In genomic region chr4:143558286-143558685, GRCh38 we compare ENCODE assay signal across 12 cellular contexts. TPM values are rescaled to one million over a fixed set of nuclear protein-coding genes. Genes with fewer than 3 reads are reported as not detected.
DNase-seq lines count a peak whose midpoint lies in the region; ATAC-seq, FAIRE-seq and TF ChIP-seq lines count a peak whose summit lies in the region.
"Had no signal": no experiment of that assay in that cellular context is flagged by ENCODE, and none has a peak within 500 bp of the region (broad histone marks: within the 10 kb centered on the region; RNA-seq: fewer than 3 reads in every experiment).

No MANE protein-coding gene starts in this region.

- peaks cover 3% of the 10 kb centered on the region for H3K9me3 Mint-ChIP-seq in activated T-cell treated with anti-CD3 and anti-CD28 coated beads, Interleukin-2, amount 50 U/mL, for 24 hours
- peaks cover 0 to 2% (median 0%) of the 10 kb centered on the region in 3 donors for H3K9me3 Mint-ChIP-seq in IgD-negative memory B cell
- no peaks in the 10 kb centered on the region for H3K9me3 Mint-ChIP-seq in central memory CD8-positive, alpha-beta T cell

- peaks cover 12% of the 10 kb centered on the region for H3F3A ChIP-seq in smooth muscle cell (ENCODE audit: low read depth)

- ATAC-seq in central memory CD8-positive, alpha-beta T cell (replicated peaks; ENCODE audit: extremely low read depth, poor library complexity, severe bottlenecking) = no peak
- no peak for ATAC-seq in HG03280 (IDR thresholded peaks at IDR 0.05; ENCODE audit: unreplicated experiment)

- H3K9ac ChIP-seq in smooth muscle cell (ENCODE audit: low read depth) = no peak overlapping the region
- H3K9ac ChIP-seq: parathyroid adenoma had no signal

- H3K4me1 Mint-ChIP-seq in activated T-cell treated with anti-CD3 and anti-CD28 coated beads, Interleukin-2, amount 50 U/mL, for 24 hours (ENCODE audit: low read depth) = peaks cover 39% of the 10 kb centered on the region
- peaks cover 13 to 27% (median 18%) of the 10 kb centered on the region in 3 donors for H3K4me1 Mint-ChIP-seq in IgD-negative memory B cell
- H3K4me1 Mint-ChIP-seq in central memory CD8-positive, alpha-beta T cell = peaks cover 18% of the 10 kb centered on the region

- H3K4me3 Mint-ChIP-seq in activated T-cell treated with anti-CD3 and anti-CD28 coated beads, Interleukin-2, amount 50 U/mL, for 24 hours = peak overlapping the region; percentile 84
- H3K4me3 Mint-ChIP-seq in IgD-negative memory B cell = peak overlapping the region in 1 of 4 donors; percentile 95
- peak overlapping the region; percentile 91 for H3K4me3 Mint-ChIP-seq in central memory CD8-positive, alpha-beta T cell

- 73% methylated on average over 2 of the region's 2 CpGs for WGBS in smooth muscle cell (ENCODE audit: low lambda C conversion rate)
- 47 to 90% (median 50%) methylated on average over 2 of the region's 2 CpGs for WGBS in small intestine, 3 donors

- no peak for FAIRE-seq in small intestine (lab: Jason Lieb, UNC)
- FAIRE-seq: endometrium, H54 had no signal

- peaks cover 21% of the 10 kb centered on the region for H3K36me3 Mint-ChIP-seq in activated T-cell treated with anti-CD3 and anti-CD28 coated beads, Interleukin-2, amount 50 U/mL, for 24 hours (ENCODE audit: low read depth)
- no peaks in the 10 kb centered on the region for H3K36me3 Mint-ChIP-seq in IgD-negative memory B cell
- H3K36me3 Mint-ChIP-seq in central memory CD8-positive, alpha-beta T cell (ENCODE audit: insufficient read depth) = peaks cover 13% of the 10 kb centered on the region

- no peaks in the 10 kb centered on the region for H3K79me2 ChIP-seq in smooth muscle cell (ENCODE audit: low read depth)
- H3K79me2 ChIP-seq: parathyroid adenoma had no signal

- H3K27ac ChIP-seq in smooth muscle cell (ENCODE audit: low read depth) (no peak overlapping the region), small intestine (ENCODE audit: low read depth in 1 of 2, low read length in 1 of 2) (no peak overlapping the region)
- H3K27ac ChIP-seq: cardiac muscle cell, parathyroid adenoma had no signal

- H3K36me3 ChIP-seq in smooth muscle cell (ENCODE audit: low read depth) (no peaks in the 10 kb centered on the region), small intestine (ENCODE audit: control insufficient read depth in 2 of 2, insufficient read depth in 2 of 2, low read length in 2 of 2) (no peaks in the 10 kb centered on the region)

- H3K4me1 ChIP-seq in smooth muscle cell (ENCODE audit: low read depth) = no peaks in the 10 kb centered on the region
- H3K4me1 ChIP-seq in small intestine (ENCODE audit: control insufficient read depth in 2 of 2, insufficient read depth in 1 of 2, low read depth in 1 of 2, low read length in 1 of 2) = no peaks in the 10 kb centered on the region
- H3K4me1 ChIP-seq: parathyroid adenoma had no signal

- no peak overlapping the region for H2AFZ ChIP-seq in smooth muscle cell (ENCODE audit: low read depth)

- H3K27me3 Mint-ChIP-seq in activated T-cell treated with anti-CD3 and anti-CD28 coated beads, Interleukin-2, amount 50 U/mL, for 24 hours = no peaks in the 10 kb centered on the region
- H3K27me3 Mint-ChIP-seq in IgD-negative memory B cell = no peaks in the 10 kb centered on the region
- H3K27me3 Mint-ChIP-seq in central memory CD8-positive, alpha-beta T cell = no peaks in the 10 kb centered on the region

- H3K9me3 ChIP-seq in smooth muscle cell (replicated peaks; ENCODE audit: low read depth) (no peaks in the 10 kb centered on the region), small intestine (ENCODE audit: control insufficient read depth, low read depth) (no peaks in the 10 kb centered on the region)

- TF ChIP-seq CTCF in smooth muscle cell (IDR thresholded peaks at IDR 0.05; ENCODE audit: borderline replicate concordance, insufficient read depth, poor library complexity, severe bottlenecking) = no peak

- H3K27ac Mint-ChIP-seq in activated T-cell treated with anti-CD3 and anti-CD28 coated beads, Interleukin-2, amount 50 U/mL, for 24 hours = no peak overlapping the region
- peak overlapping the region in 2 of 3 donors; percentile 95 to 98 for H3K27ac Mint-ChIP-seq in IgD-negative memory B cell
- H3K27ac Mint-ChIP-seq in central memory CD8-positive, alpha-beta T cell (ENCODE audit: low read depth) = peak overlapping the region; percentile 91

- H3K4me3 ChIP-seq in smooth muscle cell = no peak overlapping the region
- H3K4me3 ChIP-seq in small intestine (ENCODE audit: low read depth in 1 of 2, low read length in 2 of 2) = no peak overlapping the region

- peak overlapping the region; percentile 92 for H3K4me2 ChIP-seq in smooth muscle cell

- H3K27me3 ChIP-seq in smooth muscle cell (ENCODE audit: low read depth) = no peaks in the 10 kb centered on the region
- H3K27me3 ChIP-seq in small intestine (ENCODE audit: control insufficient read depth in 2 of 2, insufficient read depth in 2 of 2, low read length in 2 of 2) = no peaks in the 10 kb centered on the region
- H3K27me3 ChIP-seq: cardiac muscle cell had no signal

- no peaks in the 10 kb centered on the region for H4K20me1 ChIP-seq in smooth muscle cell (ENCODE audit: low read depth)

- DNase-seq in activated T-cell treated with anti-CD3 and anti-CD28 coated beads, Interleukin-2, amount 50 U/mL, for 24 hours = no peak
- DNase-seq in activated T-cell treated with anti-CD3 and anti-CD28 coated beads, Interleukin-2, amount 50 U/mL, for 48 hours = no peak
- no peak for DNase-seq in central memory CD8-positive, alpha-beta T cell (ENCODE audit: low spot score in 2 of 2)
- no peak for DNase-seq in smooth muscle cell (lab: John Stamatoyannopoulos, UW; ENCODE audit: unreplicated experiment)
- DNase-seq in OCI-M2 (lab: John Stamatoyannopoulos, UW; ENCODE audit: unreplicated experiment) = no peak
- no peak for DNase-seq in small intestine

RNA-seq across cellular contexts. Expression of gene SMARCA5, which starts 44.8 kb away (rescaled TPM):
- polyA plus RNA-seq in IgD-negative memory B cell (29.7 TPM), smooth muscle cell (29.8 and 31.2 TPM in 2 replicates), small intestine (10 to 100 TPM; 13.0 to 20.4 (median 14.9) TPM)
- total RNA-seq in smooth muscle cell = 45.3 and 80.2 TPM in 2 replicates
